Comparison of ENCODE assay signal across 9 cellular contexts in the genomic region with DNA sequence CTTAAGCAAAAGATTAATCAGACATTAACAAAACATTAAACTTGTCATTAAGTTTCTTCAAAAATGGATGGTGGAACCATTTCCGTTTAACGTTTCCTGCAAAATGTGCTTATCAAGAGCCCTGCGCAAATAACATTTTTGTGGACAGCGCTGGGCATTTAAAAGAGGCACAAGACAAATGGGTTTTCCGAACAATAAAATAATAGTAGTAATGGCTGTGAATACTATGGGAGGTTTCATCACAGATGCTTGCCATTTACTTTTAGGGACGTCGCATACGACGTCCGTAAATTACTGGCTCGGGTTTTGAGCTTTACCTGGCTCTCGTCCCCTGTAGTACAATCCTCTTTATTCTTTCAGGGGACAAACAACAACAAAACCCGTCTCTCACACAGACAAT. TPM values are rescaled to one million over a fixed set of nuclear protein-coding genes. Genes with fewer than 3 reads are reported as not detected.
DNase-seq lines count a peak whose midpoint lies in the region; ATAC-seq, FAIRE-seq and TF ChIP-seq lines count a peak whose summit lies in the region.
"Had no signal": no experiment of that assay in that cellular context is flagged by ENCODE, and none has a peak within 500 bp of the region (broad histone marks: within the 10 kb centered on the region; RNA-seq: fewer than 3 reads in every experiment).

No MANE protein-coding gene starts in this region.

- ATAC-seq in A549 (no peak), HG02588 (IDR thresholded peaks at IDR 0.05; ENCODE audit: unreplicated experiment) (no peak), HG03196 (IDR thresholded peaks at IDR 0.05; ENCODE audit: unreplicated experiment) (no peak), HG03045 (IDR thresholded peaks at IDR 0.05; ENCODE audit: unreplicated experiment) (no peak)

- H3K9me3 ChIP-seq in A549 (no peaks in the 10 kb centered on the region), mesenchymal stem cell (ENCODE audit: control insufficient read depth, low read length) (no peaks in the 10 kb centered on the region)

- H4K8ac ChIP-seq in mesenchymal stem cell (ENCODE audit: low read length) = no peak overlapping the region

- TF ChIP-seq CTCF in A549 (IDR thresholded peaks at IDR 0.05) = no peak
- TF ChIP-seq CTCF in HFF-Myc (IDR thresholded peaks at IDR 0.05; ENCODE audit: low read depth, low read length, missing control alignments) = no peak
- no peak for TF ChIP-seq CTCF in bronchial epithelial cell (IDR thresholded peaks at IDR 0.05; ENCODE audit: insufficient read depth, low read length, severe bottlenecking)

- CTCF ChIA-PET in A549 (lab: Yijun Ruan, JAX) = no interaction called here

- no peak overlapping the region for H4K91ac ChIP-seq in mesenchymal stem cell (ENCODE audit: low read length)

- H2BK5ac ChIP-seq in mesenchymal stem cell (ENCODE audit: low read depth, low read length, poor library complexity, severe bottlenecking) = no peak overlapping the region

- no peak overlapping the region for H3K23ac ChIP-seq in mesenchymal stem cell (ENCODE audit: low read length in 2 of 2)

- no peak for FAIRE-seq in A549 (lab: Jason Lieb, UNC)
- FAIRE-seq in bronchial epithelial cell (lab: Jason Lieb, UNC) = no peak
- FAIRE-seq: colon had no signal

- peak overlapping the region in 1 of 2 experiments; percentile 28 for H3K18ac ChIP-seq in mesenchymal stem cell (ENCODE audit: low read depth in 1 of 2, low read length in 2 of 2)

- no peak overlapping the region for H2BK12ac ChIP-seq in mesenchymal stem cell (ENCODE audit: low read length in 2 of 2)

- DNase-seq in A549 (ENCODE audit: low read depth in 1 of 2, low spot score in 1 of 2) (no peak), HFF-Myc (ENCODE audit: extremely low read depth, low read depth) (no peak), bronchial epithelial cell (ENCODE audit: low read depth) (peak; percentile 26), mesenchymal stem cell (peak; percentile 48), NCI-H2081 treated with DMSO at 0.1 percent for 48 hours (lab: John Stamatoyannopoulos, UW) (no peak)

- H3K9ac ChIP-seq in mesenchymal stem cell (ENCODE audit: low read length) = peak overlapping the region; percentile 98

- no peak overlapping the region for H2AK5ac ChIP-seq in mesenchymal stem cell (ENCODE audit: low read length, severe bottlenecking)

- H3K4ac ChIP-seq in mesenchymal stem cell (ENCODE audit: low read depth in 1 of 2, low read length in 2 of 2) = no peak overlapping the region

- H3K27me3 ChIP-seq in bronchial epithelial cell (ENCODE audit: control insufficient read depth, insufficient read depth, low read length) = no peaks in the 10 kb centered on the region
- no peaks in the 10 kb centered on the region for H3K27me3 ChIP-seq in mesenchymal stem cell (ENCODE audit: control insufficient read depth in 1 of 2, insufficient read depth in 1 of 2, low read length in 2 of 2)

- H3K4me3 ChIP-seq in A549 (peak overlapping the region; percentile 69), HFF-Myc (replicated peaks; ENCODE audit: low read depth, low read length) (peak overlapping the region; percentile 92), bronchial epithelial cell (ENCODE audit: low read depth, low read length) (peak overlapping the region; percentile 55), mesenchymal stem cell (ENCODE audit: insufficient read depth in 1 of 2, low read depth in 1 of 2, low read length in 2 of 2) (peak overlapping the region in 1 of 2 experiments; percentile 98)

- WGBS in A549 (ENCODE audit: missing lambda C conversion rate) = 42% methylated on average over 13 of the region's 13 CpGs
- WGBS in mesenchymal stem cell = 12% methylated on average over 13 of the region's 13 CpGs

- H2BK15ac ChIP-seq in mesenchymal stem cell (ENCODE audit: low read depth, poor library complexity, severe bottlenecking) = no peak overlapping the region

- H3K4me1 ChIP-seq in A549 = peaks cover 23% of the 10 kb centered on the region; the same call in 2 of the 3 replicates
- peaks cover 6% of the 10 kb centered on the region for H3K4me1 ChIP-seq in mesenchymal stem cell (ENCODE audit: control insufficient read depth, insufficient read depth, low read depth, low read length)

- H2BK120ac ChIP-seq in mesenchymal stem cell (ENCODE audit: low read depth, low read length) = no peak overlapping the region

- no peaks in the 10 kb centered on the region for H3K36me3 ChIP-seq in bronchial epithelial cell (ENCODE audit: control insufficient read depth, insufficient read depth, low read length)
- peaks cover 0 to 10% of the 10 kb centered on the region in 2 experiments for H3K36me3 ChIP-seq in mesenchymal stem cell (ENCODE audit: control insufficient read depth in 1 of 2, insufficient read depth in 2 of 2, low read depth in 1 of 2, low read length in 2 of 2)

- TF ChIP-seq POLR2A in A549 (IDR thresholded peaks at IDR 0.05; ENCODE audit: low read length) = no peak

- no peak overlapping the region for H2AFZ ChIP-seq in mesenchymal stem cell (ENCODE audit: low read depth, low read length)

- TF ChIP-seq EP300 in A549 (IDR thresholded peaks at IDR 0.05) = no peak

- H3K79me1 ChIP-seq in mesenchymal stem cell (replicated peaks; ENCODE audit: low read length, poor library complexity, severe bottlenecking) = peaks cover 4% of the 10 kb centered on the region

- H3K4me2 ChIP-seq in A549 (peak overlapping the region; percentile 67), mesenchymal stem cell (ENCODE audit: low read length, poor library complexity, severe bottlenecking) (peak overlapping the region; percentile 85)

- H3K14ac ChIP-seq in mesenchymal stem cell (ENCODE audit: low read length in 2 of 2) = no peak overlapping the region

- no peak for TF ChIP-seq RAD21 in A549 (conservative IDR thresholded peaks at IDR 0.05 in 1 of 2, IDR thresholded peaks at IDR 0.05 in 1 of 2)

- H3K27ac ChIP-seq in A549 (peak overlapping the region; percentile 73 to 90; a peak in 4 of 6 replicates), mesenchymal stem cell (ENCODE audit: low read length, poor library complexity, severe bottlenecking) (no peak overlapping the region)

- POLR2A ChIA-PET in A549 (lab: Yijun Ruan, JAX) = no interaction called here

TF ChIP-seq in A549, 52 proteins besides CTCF, POLR2A, EP300 and RAD21:
- no peak for TF ChIP-seq MAZ (IDR thresholded peaks at IDR 0.05; ENCODE audit: borderline replicate concordance, low read depth, low read length)
- TF ChIP-seq RFX5 (IDR thresholded peaks at IDR 0.05) = no peak
- no peak for TF ChIP-seq KDM5A (IDR thresholded peaks at IDR 0.05)
- TF ChIP-seq TFCP2L1 (CRISPR knock-in tag; IDR thresholded peaks at IDR 0.05) = no peak
- no peak for TF ChIP-seq RCOR1 (IDR thresholded peaks at IDR 0.05; ENCODE audit: low read depth, low read length)
- no peak for TF ChIP-seq GATA3 (IDR thresholded peaks at IDR 0.05; ENCODE audit: borderline replicate concordance)
- TF ChIP-seq BHLHE40 (IDR thresholded peaks at IDR 0.05; ENCODE audit: low read depth, low read length) = no peak
- TF ChIP-seq CEBPB (IDR thresholded peaks at IDR 0.05) = no peak

RNA-seq across cellular contexts. Expression of gene NPAT, which starts 1.0 kb away (rescaled TPM):
- polyA plus RNA-seq in A549 (2011; rRNA removed) (8.0 and 9.3 TPM in 2 replicates), A549 (2017; fragmentation: RNase III; extraction: RNeasy Plus Mini Kit Qiagen cat#74134 plus additional on column Dnase treatment) (3.8 to 4.8 TPM (median 4.6 TPM) in 3 replicates)
- polyA plus RNA-seq in A549 (2012; cell fraction: cytosol; rRNA removed) = 1.4 and 1.6 TPM in 2 replicates
- polyA plus RNA-seq in A549 (2012; cell fraction: nucleus; rRNA removed) = 1.4 and 1.7 TPM in 2 replicates
- 8.9 and 10.6 TPM in 2 replicates for polyA minus RNA-seq in A549 (2011; rRNA and poly(A)+ RNA removed)
- 5.5 and 5.8 TPM in 2 replicates for total RNA-seq in bronchial epithelial cell
- 9.6 TPM for polyA plus RNA-seq in mesenchymal stem cell (2013, experiment 1 of 2)
- 9.3 TPM for polyA plus RNA-seq in mesenchymal stem cell (2013, experiment 2 of 2)

RNA-seq across cellular contexts. Expression of gene ATM, which starts 1.5 kb away (rescaled TPM):
- polyA plus RNA-seq in A549 (2011; rRNA removed) (30.5 and 40.4 TPM in 2 replicates), A549 (2017; fragmentation: RNase III; extraction: RNeasy Plus Mini Kit Qiagen cat#74134 plus additional on column Dnase treatment) (13.5 to 15.6 TPM (median 14.7 TPM) in 3 replicates)
- 4.3 and 5.0 TPM in 2 replicates for polyA plus RNA-seq in A549 (2012; cell fraction: cytosol; rRNA removed)
- polyA plus RNA-seq in A549 (2012; cell fraction: nucleus; rRNA removed) = 8.1 and 12.0 TPM in 2 replicates
- polyA minus RNA-seq in A549 (2011; rRNA and poly(A)+ RNA removed) = 56.0 and 81.3 TPM in 2 replicates
- total RNA-seq in bronchial epithelial cell = 37.8 and 39.8 TPM in 2 replicates
- 22.4 TPM for polyA plus RNA-seq in mesenchymal stem cell (2013, experiment 1 of 2)
- 20.4 TPM for polyA plus RNA-seq in mesenchymal stem cell (2013, experiment 2 of 2)

Comparison
In these comparisons a context has a peak if more than half of its experiments do, and no peak if none do; other contexts are left out.
1. DNase-seq: peak in bronchial epithelial cell (single experiment) and mesenchymal stem cell (single experiment); none in A549 (0 of 2), HFF-Myc (single experiment) and NCI-H2081 treated with DMSO at 0.1 percent for 48 hours (single experiment).